In the genomic region with DNA sequence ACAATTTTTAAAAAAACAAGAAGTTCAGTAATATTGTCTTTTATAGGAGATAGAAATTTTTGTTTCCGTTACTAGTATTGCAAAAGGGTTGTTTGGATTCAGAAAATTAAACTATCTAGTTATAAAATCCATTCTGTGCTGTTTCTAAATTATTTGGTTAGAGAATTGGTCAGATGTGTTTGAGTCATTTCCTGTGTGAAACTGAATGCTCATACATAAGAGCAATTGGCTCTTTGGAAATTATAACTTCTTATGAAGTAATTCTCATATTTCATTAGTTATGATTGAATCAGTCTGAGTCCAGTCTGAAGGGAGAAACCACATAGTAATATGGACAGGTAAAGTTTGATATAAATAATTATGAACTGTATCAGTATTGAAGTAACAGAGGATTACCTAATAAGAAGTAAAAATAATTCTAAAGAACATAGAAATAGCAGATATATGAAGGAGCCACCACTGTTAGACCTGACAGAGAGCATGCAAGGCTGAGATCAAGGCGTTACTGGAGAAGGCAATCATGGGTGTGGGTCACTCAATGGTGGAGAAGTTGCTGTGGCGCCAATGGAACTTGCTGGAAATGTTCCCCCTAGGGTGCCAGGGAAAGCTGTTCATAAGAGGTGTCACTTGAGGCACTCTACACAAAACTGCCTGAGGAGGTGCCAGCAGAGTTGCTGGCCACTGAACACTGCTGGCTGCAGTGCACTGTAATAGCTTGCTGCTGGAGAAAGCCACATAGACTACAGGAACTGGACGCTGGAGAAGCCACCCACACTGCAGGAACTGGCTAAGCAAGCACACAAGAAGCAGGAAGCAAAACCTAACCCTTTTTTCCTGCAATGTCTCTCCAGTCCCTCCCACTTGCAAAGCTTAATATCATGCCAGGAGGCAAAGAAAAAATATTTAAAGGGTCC, we compare ENCODE assay signal across 8 cellular contexts. TPM values are rescaled to one million over a fixed set of nuclear protein-coding genes. Genes with fewer than 3 reads are reported as not detected.
A peak's percentile ranks its signal among the peaks of the same experiment; 100 is the strongest.
DNase-seq lines count a peak whose midpoint lies in the region; ATAC-seq and TF ChIP-seq lines count a peak whose summit lies in the region.

No MANE protein-coding gene starts in this region.

- H3K27ac Mint-ChIP-seq in CD4-positive, alpha-beta T cell = no peak overlapping the region

- H3K9me3 Mint-ChIP-seq in CD4-positive, alpha-beta T cell = no peaks in the 10 kb centered on the region

- peak; percentile 39 for ATAC-seq in CD4-positive, alpha-beta T cell (ENCODE audit: poor library complexity)
- ATAC-seq in HG03457 (IDR thresholded peaks at IDR 0.05; ENCODE audit: unreplicated experiment) = no peak

- peak overlapping the region; percentile 83 for H2AFZ ChIP-seq in Loucy (ENCODE audit: low read length)

- H3K27ac ChIP-seq in CD4-positive, alpha-beta T cell (ENCODE audit: low read depth, low read length) = no peak overlapping the region
- peak overlapping the region; percentile 27 for H3K27ac ChIP-seq in muscle layer of colon (ENCODE audit: low read depth, low read length)

- H3K79me2 ChIP-seq in Loucy (ENCODE audit: insufficient read depth, low read length) = no peaks in the 10 kb centered on the region

- H3K4me1 ChIP-seq in Loucy (ENCODE audit: insufficient read depth, low read length, poor library complexity, severe bottlenecking) (peaks cover 20% of the 10 kb centered on the region), muscle layer of colon (ENCODE audit: insufficient read depth, low read length) (no peaks in the 10 kb centered on the region)

- DNase-seq in CD4-positive, alpha-beta T cell = peak in 1 of 10 experiments; percentile 0
- DNase-seq in GM20000 (ENCODE audit: low spot score) = peak; percentile 6
- DNase-seq in cardiac fibroblast (ENCODE audit: low read depth in 2 of 2) = peak; percentile 79 to 81
- DNase-seq in NCI-H128 (lab: John Stamatoyannopoulos, UW; ENCODE audit: unreplicated experiment) = no peak
- no peak for DNase-seq in NCI-H1436 treated with DMSO at 0.1 percent for 48 hours (lab: John Stamatoyannopoulos, UW)

- H3K4me3 ChIP-seq in Loucy (ENCODE audit: low read length, poor library complexity, severe bottlenecking) (peak overlapping the region; percentile 61), cardiac fibroblast (replicated peaks in 1 of 2; ENCODE audit: low read depth in 2 of 2, low read length in 2 of 2) (peak overlapping the region in 1 of 2 donors; percentile 33), muscle layer of colon (ENCODE audit: low read depth in 1 of 2, low read length in 2 of 2) (no peak overlapping the region)

- no peaks in the 10 kb centered on the region for H3K9me3 ChIP-seq in CD4-positive, alpha-beta T cell (ENCODE audit: control insufficient read depth, low read length)
- H3K9me3 ChIP-seq in Loucy (ENCODE audit: insufficient read depth, low read depth, low read length) (no peaks in the 10 kb centered on the region), muscle layer of colon (ENCODE audit: low read length) (no peaks in the 10 kb centered on the region)

- H3K4me1 Mint-ChIP-seq in CD4-positive, alpha-beta T cell (ENCODE audit: low read depth) = peaks cover 11% of the 10 kb centered on the region

- POLR2A ChIA-PET in CD4-positive, alpha-beta T cell (lab: Charles Lee) = no interaction called here

- H3K27me3 ChIP-seq in CD4-positive, alpha-beta T cell (ENCODE audit: control insufficient read depth, insufficient read depth, low read length) = no peaks in the 10 kb centered on the region
- H3K27me3 ChIP-seq in Loucy (ENCODE audit: insufficient read depth, low read length, poor library complexity, severe bottlenecking) (no peaks in the 10 kb centered on the region), muscle layer of colon (ENCODE audit: control insufficient read depth in 1 of 2, insufficient read depth in 2 of 2, low read length in 2 of 2) (no peaks in the 10 kb centered on the region)

- peaks cover 15% of the 10 kb centered on the region for H3K36me3 Mint-ChIP-seq in CD4-positive, alpha-beta T cell (ENCODE audit: low read depth)

- CTCF ChIA-PET in CD4-positive, alpha-beta T cell (lab: Charles Lee) = no interaction called here

- H3K36me3 ChIP-seq in Loucy (ENCODE audit: insufficient read depth, low read length) (no peaks in the 10 kb centered on the region), muscle layer of colon (ENCODE audit: insufficient read depth, low read length) (no peaks in the 10 kb centered on the region)

- no peaks in the 10 kb centered on the region for H4K20me1 ChIP-seq in Loucy (ENCODE audit: insufficient read depth, low read length, poor library complexity, severe bottlenecking)

- H3K9ac ChIP-seq in Loucy (ENCODE audit: low read depth, low read length, poor library complexity, severe bottlenecking) (peak overlapping the region; percentile 40), muscle layer of colon (ENCODE audit: low read length) (no peak overlapping the region)

- H3K4me3 Mint-ChIP-seq in CD4-positive, alpha-beta T cell = no peak overlapping the region

- no peaks in the 10 kb centered on the region for H3K9me2 ChIP-seq in Loucy (replicated peaks; ENCODE audit: low read depth, low read length)

- peaks cover 4% of the 10 kb centered on the region for H3F3A ChIP-seq in Loucy (ENCODE audit: low read depth)

- TF ChIP-seq CTCF in CD4-positive, alpha-beta T cell (IDR thresholded peaks at IDR 0.05) = no peak
- TF ChIP-seq CTCF in GM20000 (IDR thresholded peaks at IDR 0.05; ENCODE audit: extremely low read depth, missing control alignments) (no peak), Loucy (conservative IDR thresholded peaks at IDR 0.05; ENCODE audit: low read length) (no peak; the same call in 1 of the 2 replicates), cardiac fibroblast (IDR thresholded peaks at IDR 0.05; ENCODE audit: low read depth, low read length) (no peak)

- peak overlapping the region; percentile 74 for H3K4me2 ChIP-seq in Loucy (ENCODE audit: low read depth, low read length, poor library complexity, severe bottlenecking)

- intact Hi-C loops in CD4-positive, alpha-beta T cell (cut with DNase I, micrococcal nuclease) = no loop called here

- no peaks in the 10 kb centered on the region for H3K27me3 Mint-ChIP-seq in CD4-positive, alpha-beta T cell

RNA-seq across cellular contexts. Expression of a gene that starts 18.0 kb away (rescaled TPM):
- total RNA-seq in CD4-positive, alpha-beta T cell = not detected

RNA-seq across cellular contexts. Expression of a gene that starts 57.2 kb away (rescaled TPM):
- total RNA-seq in CD4-positive, alpha-beta T cell = 10 to 100 TPM; 31.1 to 32.1 TPM

Comparison
In these comparisons a context has a peak if more than half of its experiments do, and no peak if none do; other contexts are left out.
1. DNase-seq: peak in GM20000 (single experiment) and cardiac fibroblast (2 of 2); none in NCI-H128 (single experiment) and NCI-H1436 treated with DMSO at 0.1 percent for 48 hours (single experiment).